10 cellular contexts compared by ENCODE assay signal in the genomic region with DNA sequence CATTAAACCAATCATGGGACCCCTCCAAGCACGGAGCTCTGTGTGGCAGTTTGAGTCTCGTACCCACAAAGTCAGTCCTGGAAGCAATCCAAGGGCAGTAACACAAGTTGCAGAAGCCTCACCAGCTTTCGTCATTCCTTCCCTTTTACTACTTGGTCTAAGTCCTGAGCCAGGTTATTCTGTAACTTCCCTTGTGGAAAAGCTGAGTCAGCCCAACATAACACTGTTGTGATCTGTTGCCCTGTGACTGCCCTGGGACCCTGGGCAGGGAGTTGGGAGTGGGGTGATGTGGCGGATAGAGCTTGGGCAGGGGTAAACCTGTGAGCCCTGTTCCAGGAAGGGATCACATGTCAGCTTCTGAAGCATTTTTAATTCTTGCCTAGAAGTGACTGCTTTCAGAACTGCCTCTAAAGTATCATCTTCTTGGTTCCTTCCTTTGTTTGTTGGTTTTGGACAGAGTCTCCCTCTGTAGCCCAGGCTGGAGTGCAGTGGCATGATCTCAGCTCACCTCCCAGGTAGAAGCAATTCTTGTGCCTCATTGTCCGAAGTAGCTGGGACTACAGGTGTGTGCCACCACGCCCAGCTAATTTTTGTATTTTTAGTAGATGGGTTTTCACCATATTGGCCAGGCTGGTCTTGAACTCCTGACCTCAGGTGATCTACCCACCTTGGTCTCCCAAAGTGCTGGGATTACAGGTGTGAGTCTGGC.
DNase-seq lines count a peak whose midpoint lies in the region; ATAC-seq and TF ChIP-seq lines count a peak whose summit lies in the region.
"Had no signal": no experiment of that assay in that cellular context is flagged by ENCODE, and none has a peak within 500 bp of the region (broad histone marks: within the 10 kb centered on the region; RNA-seq: fewer than 3 reads in every experiment).

No MANE protein-coding gene starts in this region.

- no peaks in the 10 kb centered on the region for H4K20me1 ChIP-seq in SK-N-SH (ENCODE audit: insufficient read depth)

- H3K9ac ChIP-seq in SK-N-SH = no peak overlapping the region

- no peaks in the 10 kb centered on the region for H3K9me2 ChIP-seq in SK-N-SH

- TF ChIP-seq CTCF in SK-N-SH (IDR thresholded peaks at IDR 0.05) (no peak), gastroesophageal sphincter (IDR thresholded peaks at IDR 0.05) (no peak), omental fat pad (IDR thresholded peaks at IDR 0.05) (no peak)

- H3K4me1 ChIP-seq in SK-N-SH (ENCODE audit: control insufficient read depth in 1 of 2, insufficient read depth in 2 of 2, low read depth in 1 of 2, low read length in 1 of 2) = peaks cover 0 to 3% of the 10 kb centered on the region in 2 experiments; a peak in 1 of 4 replicates
- H3K4me1 ChIP-seq in gastroesophageal sphincter = no peaks in the 10 kb centered on the region

- H3K4me2 ChIP-seq in SK-N-SH = no peak overlapping the region

- WGBS in SK-N-SH (ENCODE audit: low lambda C conversion rate) = 49% methylated on average over 6 of the region's 6 CpGs
- 48 to 76% methylated on average over 2 to 4 of the region's 6 CpGs for WGBS in gastroesophageal sphincter (ENCODE audit: low coverage in 1 of 2), 2 donors

- H3K79me2 ChIP-seq in SK-N-SH (ENCODE audit: insufficient read depth) = no peaks in the 10 kb centered on the region

- H3F3A ChIP-seq in SK-N-SH (replicated peaks; ENCODE audit: insufficient read depth) = peaks cover 12% of the 10 kb centered on the region

- CTCF ChIA-PET in SK-N-SH (lab: Yijun Ruan, JAX) = interaction anchor here (0.6 kb wide), 1 partner anchor 455 kb away, joined by 3 read pairs; no protein-coding TSS in a partner anchor

- no peak for TF ChIP-seq POLR2A in gastroesophageal sphincter (IDR thresholded peaks at IDR 0.05)

- DNase-seq in GDM1 (lab: John Stamatoyannopoulos, UW) (peak; percentile 38), SK-N-SH (no peak), omental fat pad (ENCODE audit: low spot score) (no peak), T1000 (lab: John Stamatoyannopoulos, UW) (no peak), T-helper 9 cell (no peak)
- DNase-seq: activated CD4-positive, alpha-beta T cell treated with anti-CD3 and anti-CD28 coated beads for 36 hours had no signal

- ATAC-seq in gastroesophageal sphincter (peak; percentile 73), omental fat pad (ENCODE audit: low FRiP score) (peak; percentile 67), GM21825 (IDR thresholded peaks at IDR 0.05; ENCODE audit: unreplicated experiment) (no peak), HG03095 (IDR thresholded peaks at IDR 0.05; ENCODE audit: unreplicated experiment) (no peak)
- ATAC-seq: activated CD4-positive, alpha-beta T cell treated with anti-CD3 and anti-CD28 coated beads for 36 hours; natural killer cell treated with Interleukin-12 subunit alpha and Interleukin-12 subunit beta and Interleukin-15 and Interleukin-18, amount 100 ng/mL, for 72 hours had no signal

- H3K9me3 ChIP-seq in SK-N-SH = no peaks in the 10 kb centered on the region
- H3K9me3 ChIP-seq in gastroesophageal sphincter = no peaks in the 10 kb centered on the region

- TF ChIP-seq RAD21 in SK-N-SH (IDR thresholded peaks at IDR 0.05; ENCODE audit: low read length) = no peak

- H3K4me3 ChIP-seq in SK-N-SH (ENCODE audit: low read depth in 2 of 2, low read length in 1 of 2) (no peak overlapping the region), gastroesophageal sphincter (no peak overlapping the region)

- no peak overlapping the region for H3K27ac ChIP-seq in SK-N-SH (ENCODE audit: low read depth in 2 of 2, low read length in 1 of 2)
- H3K27ac ChIP-seq in gastroesophageal sphincter = no peak overlapping the region

- POLR2A ChIA-PET in SK-N-SH (lab: Yijun Ruan, JAX) = no interaction called here

- H3K27me3 ChIP-seq in SK-N-SH (ENCODE audit: insufficient read depth) = no peaks in the 10 kb centered on the region
- H3K27me3 ChIP-seq in gastroesophageal sphincter = no peaks in the 10 kb centered on the region

- no peak for TF ChIP-seq EP300 in SK-N-SH (IDR thresholded peaks at IDR 0.05; ENCODE audit: borderline replicate concordance in 1 of 2, low read depth in 1 of 2, low read length in 1 of 2)
- TF ChIP-seq EP300 in gastroesophageal sphincter (IDR thresholded peaks at IDR 0.05) = no peak

- H3K36me3 ChIP-seq in SK-N-SH (replicated peaks in 1 of 2; ENCODE audit: control insufficient read depth in 1 of 2, insufficient read depth in 2 of 2, low read length in 1 of 2) (no peaks in the 10 kb centered on the region), gastroesophageal sphincter (no peaks in the 10 kb centered on the region)

- H2AFZ ChIP-seq in SK-N-SH (ENCODE audit: low read depth) = no peak overlapping the region

TF ChIP-seq in SK-N-SH, 30 proteins besides CTCF, POLR2A, EP300 and RAD21:
- TF ChIP-seq, protein P1, sequence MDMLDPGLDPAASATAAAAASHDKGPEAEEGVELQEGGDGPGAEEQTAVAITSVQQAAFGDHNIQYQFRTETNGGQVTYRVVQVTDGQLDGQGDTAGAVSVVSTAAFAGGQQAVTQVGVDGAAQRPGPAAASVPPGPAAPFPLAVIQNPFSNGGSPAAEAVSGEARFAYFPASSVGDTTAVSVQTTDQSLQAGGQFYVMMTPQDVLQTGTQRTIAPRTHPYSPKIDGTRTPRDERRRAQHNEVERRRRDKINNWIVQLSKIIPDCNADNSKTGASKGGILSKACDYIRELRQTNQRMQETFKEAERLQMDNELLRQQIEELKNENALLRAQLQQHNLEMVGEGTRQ (IDR thresholded peaks at IDR 0.05; ENCODE audit: borderline replicate concordance, low read depth, low read length) = no peak
- peak; percentile 29; the same call in 1 of the 2 replicates for TF ChIP-seq NFIC (IDR thresholded peaks at IDR 0.05; ENCODE audit: borderline replicate concordance)

Comparison
In these comparisons a context has a peak if more than half of its experiments do, and no peak if none do; other contexts are left out.
1. ATAC-seq: peak in gastroesophageal sphincter (single experiment) and omental fat pad (single experiment); none in GM21825 (single experiment) and HG03095 (single experiment).